In genomic region chr20:41166201-41167117, GRCh38 we compare ENCODE assay signal across 16 cellular contexts. TPM values are rescaled to one million over a fixed set of nuclear protein-coding genes. Genes with fewer than 3 reads are reported as not detected.
A peak's percentile ranks its signal among the peaks of the same experiment; 100 is the strongest.
DNase-seq lines count a peak whose midpoint lies in the region; ATAC-seq, FAIRE-seq and TF ChIP-seq lines count a peak whose summit lies in the region.
"Had no signal": no experiment of that assay in that cellular context is flagged by ENCODE, and none has a peak within 500 bp of the region (broad histone marks: within the 10 kb centered on the region; RNA-seq: fewer than 3 reads in every experiment).

No MANE protein-coding gene starts in this region.

- no peak overlapping the region for H4K91ac ChIP-seq in H1 (replicated peaks; ENCODE audit: insufficient read length, low read length)

- no peak for TF ChIP-seq RAD21 in H1 (IDR thresholded peaks at IDR 0.05 in 1 of 2, conservative IDR thresholded peaks at IDR 0.05 in 1 of 2; ENCODE audit: low read depth in 2 of 2, low read length in 2 of 2)

- no peak overlapping the region for H4K5ac ChIP-seq in H1 (ENCODE audit: insufficient read length, low read depth, low read length)

- peaks cover 60 to 85% (median 82%) of the 10 kb centered on the region in 4 experiments for H3K36me3 ChIP-seq in H1 (ENCODE audit: control insufficient read depth in 2 of 4, insufficient read depth in 4 of 4, low read length in 3 of 4)

- H2BK20ac ChIP-seq in H1 (ENCODE audit: low read length), result no peak overlapping the region

- TF ChIP-seq POLR2A in H1 (IDR thresholded peaks at IDR 0.05; ENCODE audit: control extremely low read depth in 1 of 2, low read depth in 2 of 2, low read length in 2 of 2), result no peak

- H2BK120ac ChIP-seq in H1 (replicated peaks; ENCODE audit: low read depth, low read length), result no peak overlapping the region

- no peaks in the 10 kb centered on the region; a peak in 1 of 4 replicates for H3K79me2 ChIP-seq in H1 (ENCODE audit: control insufficient read depth in 1 of 2, insufficient read depth in 2 of 2, low read length in 2 of 2)

- H3K27me3 ChIP-seq in H1 (replicated peaks in 1 of 4; ENCODE audit: control insufficient read depth in 3 of 4, extremely low read depth in 1 of 4, insufficient read depth in 3 of 4, low read length in 3 of 4), result no peaks in the 10 kb centered on the region
- H3K27me3 ChIP-seq: body of pancreas had no signal

- H3K4me1 Mint-ChIP-seq in activated naive CD8-positive, alpha-beta T cell (ENCODE audit: low read depth), result peaks cover 57% of the 10 kb centered on the region
- peaks cover 38% of the 10 kb centered on the region for H3K4me1 Mint-ChIP-seq in activated naive CD8-positive, alpha-beta T cell treated with anti-CD3 and anti-CD28 coated beads, Interleukin-2, amount 50 U/mL, for 24 hours
- H3K4me1 Mint-ChIP-seq in T-helper 17 cell, result peaks cover 39% of the 10 kb centered on the region

- FAIRE-seq in H1 (lab: Jason Lieb, UNC), result no peak
- FAIRE-seq: endometrium, islet of Langerhans had no signal

- H4K20me1 ChIP-seq in H1 (replicated peaks in 1 of 2; ENCODE audit: control insufficient read depth in 1 of 2, insufficient read depth in 2 of 2, low read length in 2 of 2), result peaks cover 8 to 16% of the 10 kb centered on the region in 2 experiments

- H2AFZ ChIP-seq in H1 (ENCODE audit: low read length), result no peak overlapping the region

- peaks cover 8% of the 10 kb centered on the region for H3K36me3 Mint-ChIP-seq in activated naive CD8-positive, alpha-beta T cell
- peaks cover 69% of the 10 kb centered on the region for H3K36me3 Mint-ChIP-seq in activated naive CD8-positive, alpha-beta T cell treated with anti-CD3 and anti-CD28 coated beads, Interleukin-2, amount 50 U/mL, for 24 hours (ENCODE audit: low read depth)
- H3K36me3 Mint-ChIP-seq in T-helper 17 cell (ENCODE audit: low read depth), result peaks cover 12% of the 10 kb centered on the region

- no peak overlapping the region for H3K4me3 ChIP-seq in H1 (ENCODE audit: extremely low read depth in 1 of 4, insufficient read depth in 2 of 4, low read depth in 3 of 4, low read length in 4 of 4)
- H3K4me3 ChIP-seq: body of pancreas had no signal

- TF ChIP-seq EP300 in H1 (IDR thresholded peaks at IDR 0.05; ENCODE audit: borderline replicate concordance in 1 of 2, low read depth in 2 of 2, low read length in 2 of 2), result no peak

- H2BK12ac ChIP-seq in H1 (ENCODE audit: low read depth, low read length), result no peak overlapping the region

- no peak overlapping the region for H3K4me2 ChIP-seq in H1 (ENCODE audit: insufficient read depth in 1 of 2, low read depth in 2 of 2, low read length in 2 of 2)

- no peak overlapping the region for H2AK5ac ChIP-seq in H1 (ENCODE audit: low read depth, low read length)

- TF ChIP-seq CTCF in H1 (IDR thresholded peaks at IDR 0.05; ENCODE audit: control extremely low read depth in 1 of 3, insufficient read depth in 1 of 3, low read depth in 1 of 3, low read length in 3 of 3), result no peak

- no peaks in the 10 kb centered on the region for H3K9me3 ChIP-seq in T-helper 17 cell (ENCODE audit: control insufficient read depth, low read length, poor library complexity, severe bottlenecking)
- no peaks in the 10 kb centered on the region for H3K9me3 ChIP-seq in H1 (ENCODE audit: insufficient read depth in 2 of 2, low read depth in 1 of 2, low read length in 1 of 2)
- H3K9me3 ChIP-seq: body of pancreas had no signal

- no peak overlapping the region; the same call in 1 of the 2 replicates for H4K8ac ChIP-seq in H1 (ENCODE audit: extremely low read depth, insufficient read depth, low read length)

- POLR2A ChIA-PET in H1 (lab: Charles Lee; ENCODE audit: partially characterized antibody), result interaction anchor here (0.9 to 6.1 kb wide), 4 partner anchors 14 to 31 kb away, joined by 3 to 23 read pairs (median 3); no protein-coding TSS in a partner anchor

- no peak overlapping the region for H3K18ac ChIP-seq in H1 (ENCODE audit: extremely low read depth, low read length)

- no peak overlapping the region for H3K56ac ChIP-seq in H1 (replicated peaks; ENCODE audit: insufficient read length, low read depth, low read length)

- no peak overlapping the region for H3K14ac ChIP-seq in H1 (ENCODE audit: insufficient read length)

- H3K79me1 ChIP-seq in H1 (ENCODE audit: low read depth, low read length), result peaks cover 2% of the 10 kb centered on the region; the same call in 1 of the 2 replicates

- H3K4me1 ChIP-seq in H1 (replicated peaks in 1 of 4; ENCODE audit: control insufficient read depth in 3 of 4, insufficient read depth in 4 of 4, low read length in 3 of 4), result no peaks in the 10 kb centered on the region; a peak in 1 of 7 replicates
- H3K4me1 ChIP-seq: body of pancreas had no signal

- no peaks in the 10 kb centered on the region for H3K23me2 ChIP-seq in H1 (ENCODE audit: low read depth, low read length)

- H3K4ac ChIP-seq in H1 (replicated peaks; ENCODE audit: insufficient read length, low read depth, low read length), result no peak overlapping the region

- DNase-seq in activated naive CD8-positive, alpha-beta T cell treated with anti-CD3 and anti-CD28 coated beads, Interleukin-2, amount 50 U/mL, for 24 hours, result no peak
- DNase-seq in T-helper 17 cell, result no peak
- DNase-seq in H1 (ENCODE audit: low read depth in 1 of 2, low spot score in 2 of 2), result no peak
- DNase-seq in substantia nigra (lab: John Stamatoyannopoulos, UW), result no peak
- DNase-seq in OCI-M2 (lab: John Stamatoyannopoulos, UW; ENCODE audit: unreplicated experiment), result no peak
- DNase-seq: AML-193; KBM-7; NCI-H187 treated with DMSO at 0.1 percent for 48 hours; NCI-H526; stimulated activated CD8-positive, alpha-beta memory T cell treated with anti-CD3 and anti-CD28 coated beads, Interleukin-4, amount 100 ng/mL, for 48 hours had no signal

- H2BK15ac ChIP-seq in H1 (ENCODE audit: low read length), result no peak overlapping the region

- ATAC-seq in activated naive CD8-positive, alpha-beta T cell treated with anti-CD3 and anti-CD28 coated beads, Interleukin-2, amount 50 U/mL, for 24 hours, result no peak
- ATAC-seq in T-helper 17 cell (no peak), GM18511 (IDR thresholded peaks at IDR 0.05; ENCODE audit: unreplicated experiment) (no peak), HG02588 (IDR thresholded peaks at IDR 0.05; ENCODE audit: unreplicated experiment) (no peak)
- ATAC-seq: body of pancreas had no signal

- H3K27me3 Mint-ChIP-seq in activated naive CD8-positive, alpha-beta T cell, result no peaks in the 10 kb centered on the region
- H3K27me3 Mint-ChIP-seq in activated naive CD8-positive, alpha-beta T cell treated with anti-CD3 and anti-CD28 coated beads, Interleukin-2, amount 50 U/mL, for 24 hours, result peaks cover 2% of the 10 kb centered on the region
- H3K27me3 Mint-ChIP-seq in T-helper 17 cell, result no peaks in the 10 kb centered on the region

- H3K9ac ChIP-seq in H1 (replicated peaks in 1 of 4; ENCODE audit: extremely low read depth in 1 of 4, low read depth in 3 of 4, low read length in 3 of 4), result no peak overlapping the region

- no peak overlapping the region for H3K27ac ChIP-seq in H1 (ENCODE audit: low read depth, low read length)
- H3K27ac ChIP-seq in substantia nigra (ENCODE audit: low read depth, low read length, poor library complexity, severe bottlenecking), result peak overlapping the region; percentile 23
- H3K27ac ChIP-seq: body of pancreas had no signal

- H3K4me3 Mint-ChIP-seq in activated naive CD8-positive, alpha-beta T cell, result no peak overlapping the region
- no peak overlapping the region for H3K4me3 Mint-ChIP-seq in activated naive CD8-positive, alpha-beta T cell treated with anti-CD3 and anti-CD28 coated beads, Interleukin-2, amount 50 U/mL, for 24 hours
- no peak overlapping the region for H3K4me3 Mint-ChIP-seq in T-helper 17 cell

- CTCF ChIA-PET in H1 (lab: Charles Lee; ENCODE audit: partially characterized antibody), result interaction anchor here (0.6 to 4.8 kb wide), 4 partner anchors 26 to 204 kb away, joined by 3 to 35 read pairs (median 10); partner anchors contain the start of gene LPIN3

- H3K27ac Mint-ChIP-seq in activated naive CD8-positive, alpha-beta T cell, result peak overlapping the region; percentile 81
- no peak overlapping the region for H3K27ac Mint-ChIP-seq in activated naive CD8-positive, alpha-beta T cell treated with anti-CD3 and anti-CD28 coated beads, Interleukin-2, amount 50 U/mL, for 24 hours
- H3K27ac Mint-ChIP-seq in T-helper 17 cell, result peak overlapping the region; percentile 87

- WGBS in H1 (ENCODE audit: extremely low coverage in 1 of 2, insufficient coverage in 1 of 2, insufficient read length in 1 of 2, insufficient replicate concordance in 2 of 2, low coverage in 1 of 2, low lambda C conversion rate in 2 of 2, missing lambda C conversion rate in 1 of 2), 2 experiments, result 87% methylated on average over 27 of the region's 27 CpGs; no CpG with 5 or more reads in 1 of the 2 experiments

- H2BK5ac ChIP-seq in H1 (ENCODE audit: low read depth, low read length), result no peak overlapping the region; the same call in 1 of the 2 replicates

- no peaks in the 10 kb centered on the region for H3K9me3 Mint-ChIP-seq in activated naive CD8-positive, alpha-beta T cell (ENCODE audit: low read depth)
- H3K9me3 Mint-ChIP-seq in activated naive CD8-positive, alpha-beta T cell treated with anti-CD3 and anti-CD28 coated beads, Interleukin-2, amount 50 U/mL, for 24 hours, result no peaks in the 10 kb centered on the region

- no peak overlapping the region for H3K23ac ChIP-seq in H1 (ENCODE audit: insufficient read length)

TF ChIP-seq in H1, 55 proteins besides CTCF, POLR2A, EP300 and RAD21:
- no peak for TF ChIP-seq EGR1 (IDR thresholded peaks at IDR 0.05; ENCODE audit: borderline replicate concordance, low read depth, low read length)
- TF ChIP-seq SP2 (IDR thresholded peaks at IDR 0.05; ENCODE audit: low read length), result no peak
- no peak for TF ChIP-seq TAF7 (optimal IDR thresholded peaks at IDR 0.05; ENCODE audit: borderline replicate concordance, low read depth, low read length)
- TF ChIP-seq RFX5 (IDR thresholded peaks at IDR 0.05; ENCODE audit: borderline replicate concordance, low read depth, low read length), result no peak
- no peak for TF ChIP-seq CEBPB (IDR thresholded peaks at IDR 0.05; ENCODE audit: low read depth, low read length)
- 0 out of 2 replicates have a peak, but pooled peaks have one; percentile 11 for TF ChIP-seq POLR2AphosphoS5 (IDR thresholded peaks at IDR 0.05; ENCODE audit: low read depth, low read length)

RNA-seq across cellular contexts. Expression of gene PLCG1, which starts 29.1 kb away (rescaled TPM):
- 100 to 1,000 TPM; 420 to 428 TPM for total RNA-seq in T-helper 17 cell
- 151 and 154 TPM in 2 replicates for total RNA-seq in H1 (2021; fragmentation: NEBNext Ultra II Directional; extraction: Animal tissue kit (Norgen Biotek cat#: 25700))
- polyA plus RNA-seq in H1 (2011; rRNA removed), result 103 and 152 TPM in 2 replicates
- polyA plus RNA-seq in H1 (2011; cell fraction: cytosol; rRNA removed), result 138 TPM
- 726 TPM for polyA plus RNA-seq in H1 (2011; cell fraction: nucleus; rRNA removed)
- 123 to 166 TPM (median 150 TPM) in 4 replicates for polyA plus RNA-seq in H1 (2012, experiment 1 of 2)
- polyA plus RNA-seq in H1 (2012, experiment 2 of 2), result 127 TPM
- 83.5 TPM for polyA plus RNA-seq in H1 (2013, experiment 1 of 2)
- polyA plus RNA-seq in H1 (2013, experiment 2 of 2), result 72.0 TPM
- polyA minus RNA-seq in H1 (2011; rRNA and poly(A)+ RNA removed), result 164 and 175 TPM in 2 replicates
- polyA minus RNA-seq in H1 (2011; cell fraction: cytosol; rRNA and poly(A)+ RNA removed), result 123 TPM
- polyA minus RNA-seq in H1 (2011; cell fraction: nucleus; rRNA and poly(A)+ RNA removed), result 248 TPM
